Comparison of ENCODE assay signal across 11 cellular contexts in genomic region chr5:134227786-134228185, GRCh38. TPM values are rescaled to one million over a fixed set of nuclear protein-coding genes. Genes with fewer than 3 reads are reported as not detected.
DNase-seq lines count a peak whose midpoint lies in the region; ATAC-seq and TF ChIP-seq lines count a peak whose summit lies in the region.
"Had no signal": no experiment of that assay in that cellular context is flagged by ENCODE, and none has a peak within 500 bp of the region (broad histone marks: within the 10 kb centered on the region; RNA-seq: fewer than 3 reads in every experiment).

No MANE protein-coding gene starts in this region.

- no peaks in the 10 kb centered on the region for H3K27me3 Mint-ChIP-seq in activated CD4-positive, alpha-beta T cell treated with anti-CD3 and anti-CD28 coated beads, Interleukin-2, amount 10 ng/mL, durations not matched to agents 24 days and 14 days
- no peaks in the 10 kb centered on the region for H3K27me3 Mint-ChIP-seq in IgD-negative memory B cell
- H3K27me3 Mint-ChIP-seq in brain, result peaks cover 3% of the 10 kb centered on the region
- peaks cover 3% of the 10 kb centered on the region for H3K27me3 Mint-ChIP-seq in neural crest cell (ENCODE audit: low read depth)

- H3K4me1 Mint-ChIP-seq in activated CD4-positive, alpha-beta T cell treated with anti-CD3 and anti-CD28 coated beads, Interleukin-2, amount 10 ng/mL, durations not matched to agents 24 days and 14 days, result peaks cover 28% of the 10 kb centered on the region
- H3K4me1 Mint-ChIP-seq in IgD-negative memory B cell, result peaks cover 20 to 36% (median 26%) of the 10 kb centered on the region in 3 donors
- peaks cover 28% of the 10 kb centered on the region for H3K4me1 Mint-ChIP-seq in brain
- H3K4me1 Mint-ChIP-seq in neural crest cell, result peaks cover 28% of the 10 kb centered on the region

- TF ChIP-seq CTCF in brain (conservative IDR thresholded peaks at IDR 0.05) (no peak), neural crest cell (conservative IDR thresholded peaks at IDR 0.05) (no peak), upper lobe of right lung (IDR thresholded peaks at IDR 0.05) (no peak)

- H3K9me3 Mint-ChIP-seq in activated CD4-positive, alpha-beta T cell treated with anti-CD3 and anti-CD28 coated beads, Interleukin-2, amount 10 ng/mL, durations not matched to agents 24 days and 14 days, result no peaks in the 10 kb centered on the region
- H3K9me3 Mint-ChIP-seq in IgD-negative memory B cell (no peaks in the 10 kb centered on the region), brain (no peaks in the 10 kb centered on the region), neural crest cell (no peaks in the 10 kb centered on the region)

- intact Hi-C loops in activated CD4-positive, alpha-beta T cell treated with anti-CD3 and anti-CD28 coated beads, Interleukin-2, amount 10 ng/mL, durations not matched to agents 24 days and 14 days (cut with micrococcal nuclease), result loop anchor here (2.0 to 5.0 kb wide), 5 partner anchors 43 to 530 kb away; partner anchors contain the start of genes CAMLG, DDX46 and SEC24A
- intact Hi-C loops in upper lobe of right lung (cut with DNase I), result no loop called here

- peak overlapping the region; percentile 100 for H3K27ac Mint-ChIP-seq in activated CD4-positive, alpha-beta T cell treated with anti-CD3 and anti-CD28 coated beads, Interleukin-2, amount 10 ng/mL, durations not matched to agents 24 days and 14 days
- H3K27ac Mint-ChIP-seq in IgD-negative memory B cell (peak overlapping the region in 2 of 3 donors; percentile 100), brain (peak overlapping the region; percentile 96 to 99 (median 99)), neural crest cell (ENCODE audit: unreplicated experiment) (no peak overlapping the region)

- no peak for ATAC-seq in upper lobe of right lung
- ATAC-seq in GM19455 (IDR thresholded peaks at IDR 0.05; ENCODE audit: unreplicated experiment), result no peak

- no peaks in the 10 kb centered on the region for H3K9me3 ChIP-seq in upper lobe of right lung
- H3K9me3 ChIP-seq: tibial nerve had no signal

- H3K36me3 Mint-ChIP-seq in activated CD4-positive, alpha-beta T cell treated with anti-CD3 and anti-CD28 coated beads, Interleukin-2, amount 10 ng/mL, durations not matched to agents 24 days and 14 days (ENCODE audit: low read depth), result peaks cover 24% of the 10 kb centered on the region
- H3K36me3 Mint-ChIP-seq in IgD-negative memory B cell (peaks cover 3% of the 10 kb centered on the region), brain (peaks cover 15% of the 10 kb centered on the region), neural crest cell (ENCODE audit: low read depth) (peaks cover 5% of the 10 kb centered on the region)

- no peak overlapping the region for H3K27ac ChIP-seq in upper lobe of right lung

- no peak overlapping the region for H3K4me3 ChIP-seq in upper lobe of right lung

- H3K4me3 Mint-ChIP-seq in activated CD4-positive, alpha-beta T cell treated with anti-CD3 and anti-CD28 coated beads, Interleukin-2, amount 10 ng/mL, durations not matched to agents 24 days and 14 days, result peak overlapping the region; percentile 97
- H3K4me3 Mint-ChIP-seq in IgD-negative memory B cell (peak overlapping the region; percentile 5 to 100 (median 98)), brain (peak overlapping the region; percentile 84 to 92 (median 89)), neural crest cell (peak overlapping the region; percentile 93)

- no peaks in the 10 kb centered on the region for H3K27me3 ChIP-seq in upper lobe of right lung
- H3K27me3 ChIP-seq: tibial nerve had no signal

- no peaks in the 10 kb centered on the region for H3K36me3 ChIP-seq in upper lobe of right lung
- H3K36me3 ChIP-seq: tibial nerve had no signal

- no peak for DNase-seq in activated CD4-positive, alpha-beta T cell treated with anti-CD3 and anti-CD28 coated beads, Interleukin-2, amount 10 ng/mL, durations not matched to agents 24 days and 14 days
- DNase-seq in activated CD4-positive, alpha-beta T cell treated with anti-CD3 and anti-CD28 coated beads, Interleukin-2, amount 50 U/mL, for 4 hours, result no peak
- no peak for DNase-seq in neural crest cell (ENCODE audit: low read depth, low spot score)
- DNase-seq in KG1 (lab: John Stamatoyannopoulos, UW), result no peak
- DNase-seq in upper lobe of right lung, result no peak
- DNase-seq: activated gamma-delta T cell, SIG-M5 had no signal

- H3K4me1 ChIP-seq in upper lobe of right lung, result peaks cover 17% of the 10 kb centered on the region

RNA-seq across cellular contexts. Expression of gene PPP2CA, which starts 1.9 kb away (rescaled TPM):
- total RNA-seq in activated CD4-positive, alpha-beta T cell treated with anti-CD3 and anti-CD28 coated beads, Interleukin-2, amount 10 ng/mL, durations not matched to agents 24 days and 14 days, result 177 and 199 TPM in 2 replicates
- 215 TPM for polyA plus RNA-seq in IgD-negative memory B cell
- polyA plus RNA-seq in brain (ENCODE audit: insufficient read depth, low read depth, low replicate concordance), result 112 TPM
- total RNA-seq in neural crest cell, result 197 and 212 TPM in 2 replicates
- 108 TPM for total RNA-seq in upper lobe of right lung

RNA-seq across cellular contexts. Expression of gene SKP1, which starts 51.0 kb away (rescaled TPM):
- total RNA-seq in activated CD4-positive, alpha-beta T cell treated with anti-CD3 and anti-CD28 coated beads, Interleukin-2, amount 10 ng/mL, durations not matched to agents 24 days and 14 days, result 266 and 289 TPM in 2 replicates
- 875 TPM for polyA plus RNA-seq in IgD-negative memory B cell
- polyA plus RNA-seq in brain (ENCODE audit: insufficient read depth, low read depth, low replicate concordance), result 664 TPM
- total RNA-seq in neural crest cell, result 329 and 340 TPM in 2 replicates
- 234 TPM for total RNA-seq in upper lobe of right lung
